Comparison of ENCODE assay signal across 1 cellular context in genomic region chr7:84022686-84023308, GRCh38.
TF ChIP-seq lines count a peak whose summit lies in the region.

No MANE protein-coding gene starts in this region.

TF ChIP-seq in HepG2, 621 proteins besides CTCF, POLR2A, EP300 and RAD21 (continued from another document):
- no peak for TF ChIP-seq ZNF512B (CRISPR knock-in tag; IDR thresholded peaks at IDR 0.05; ENCODE audit: borderline replicate concordance)
- TF ChIP-seq PCBP1 (IDR thresholded peaks at IDR 0.05; ENCODE audit: borderline replicate concordance, low read depth, low read length): no peak
- peak; percentile 32; the same call in 1 of the 2 replicates for TF ChIP-seq PAXIP1 (CRISPR knock-in tag; conservative IDR thresholded peaks at IDR 0.05)
- peak; percentile 90 for TF ChIP-seq ARID5B (CRISPR knock-in tag; IDR thresholded peaks at IDR 0.05)
- TF ChIP-seq ZNF567 (CRISPR knock-in tag; IDR thresholded peaks at IDR 0.05; ENCODE audit: borderline replicate concordance): no peak
- no peak for TF ChIP-seq ZNF441 (CRISPR knock-in tag; IDR thresholded peaks at IDR 0.05; ENCODE audit: borderline replicate concordance)
- TF ChIP-seq ZNF251 (CRISPR knock-in tag; IDR thresholded peaks at IDR 0.05): no peak
- TF ChIP-seq MAFG (CRISPR knock-in tag; IDR thresholded peaks at IDR 0.05): no peak
- no peak for TF ChIP-seq ZNF569 (CRISPR knock-in tag; IDR thresholded peaks at IDR 0.05; ENCODE audit: borderline replicate concordance)
- TF ChIP-seq CENPT (CRISPR knock-in tag; IDR thresholded peaks at IDR 0.05; ENCODE audit: low read depth): no peak
- no peak for TF ChIP-seq RFX1 (IDR thresholded peaks at IDR 0.05)
- TF ChIP-seq BCLAF1 (IDR thresholded peaks at IDR 0.05): no peak
- TF ChIP-seq ONECUT2 (CRISPR knock-in tag; IDR thresholded peaks at IDR 0.05): no peak
- TF ChIP-seq ZSCAN20 (CRISPR knock-in tag; IDR thresholded peaks at IDR 0.05; ENCODE audit: borderline replicate concordance): no peak
- no peak for TF ChIP-seq ESRRA (CRISPR knock-in tag; IDR thresholded peaks at IDR 0.05; ENCODE audit: low read depth)
- 0 out of 2 replicates have a peak, but pooled peaks have one; percentile 20 for TF ChIP-seq RERE (CRISPR knock-in tag; IDR thresholded peaks at IDR 0.05; ENCODE audit: low read depth)
- TF ChIP-seq HNF1A (IDR thresholded peaks at IDR 0.05; ENCODE audit: low read depth): no peak
- peak; percentile 37; the same call in 1 of the 2 replicates for TF ChIP-seq HNF1A (CRISPR knock-in tag; IDR thresholded peaks at IDR 0.05; ENCODE audit: borderline replicate concordance)
- no peak for TF ChIP-seq ZNF605 (CRISPR knock-in tag; IDR thresholded peaks at IDR 0.05)
- TF ChIP-seq MED13 (CRISPR knock-in tag; IDR thresholded peaks at IDR 0.05): 0 out of 2 replicates have a peak, but pooled peaks have one; percentile 24
- no peak for TF ChIP-seq XRCC5 (optimal IDR thresholded peaks at IDR 0.05; ENCODE audit: low read length)
- TF ChIP-seq RFXANK (CRISPR knock-in tag; IDR thresholded peaks at IDR 0.05): 0 out of 2 replicates have a peak, but pooled peaks have one; percentile 32
- no peak for TF ChIP-seq ZNF639 (CRISPR knock-in tag; conservative IDR thresholded peaks at IDR 0.05)
- no peak for TF ChIP-seq RXRA (CRISPR knock-in tag; IDR thresholded peaks at IDR 0.05)
- TF ChIP-seq KAT2B (IDR thresholded peaks at IDR 0.05; ENCODE audit: borderline replicate concordance, low read depth, low read length): no peak
- no peak for TF ChIP-seq ELF1 (CRISPR knock-in tag; IDR thresholded peaks at IDR 0.05)
TF ChIP-seq in HepG2: peak in this region for 38.
